Comparison of ENCODE assay signal across 11 cellular contexts in the genomic region with DNA sequence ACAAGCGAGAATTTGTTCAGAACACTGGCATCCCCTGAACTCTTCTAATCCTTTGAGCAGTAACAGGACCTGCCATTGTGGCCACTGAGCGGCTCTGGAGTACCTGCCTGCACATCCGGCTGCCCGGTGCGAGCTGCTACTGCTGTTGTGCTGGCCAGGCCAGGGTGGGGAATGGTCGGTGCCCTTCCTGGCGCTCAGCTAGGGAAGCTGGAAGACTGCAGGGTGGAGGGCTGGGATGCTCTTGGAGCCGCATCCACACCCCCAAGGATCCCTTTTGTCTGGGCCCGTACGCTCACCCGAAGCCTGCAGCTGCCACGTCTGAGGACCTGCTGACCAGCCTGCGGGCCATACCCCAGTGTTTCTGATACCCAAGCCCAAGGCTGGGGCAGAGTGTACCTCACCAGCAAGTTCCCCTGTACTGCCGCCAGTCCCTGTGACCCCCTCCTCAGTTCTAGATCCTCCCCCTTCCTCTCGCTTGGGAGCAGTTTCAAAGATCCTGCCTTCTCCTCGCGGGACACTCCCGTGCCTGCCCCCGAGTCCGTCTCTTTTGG.
"Had no signal": no experiment of that assay in that cellular context is flagged by ENCODE, and none has a peak within 500 bp of the region (broad histone marks: within the 10 kb centered on the region; RNA-seq: fewer than 3 reads in every experiment).

No MANE protein-coding gene starts in this region.

- H3K4me3 ChIP-seq: cardiac muscle cell, thoracic aorta had no signal

- H3K9me3 ChIP-seq: thoracic aorta had no signal

- H3K27ac ChIP-seq: cardiac muscle cell, thoracic aorta had no signal

- DNase-seq: activated CD4-positive, alpha-beta T cell treated with anti-CD3 and anti-CD28 coated beads for 4 hours; activated CD8-positive, alpha-beta memory T cell treated with anti-CD3 and anti-CD28 coated beads, Interleukin-2, amount 50 U/mL, for 4 hours; activated CD8-positive, alpha-beta T cell treated with anti-CD3 and anti-CD28 coated beads, Interleukin-2, amount 10 ng/mL, durations not matched to agents 7 days and 5 days; activated naive CD4-positive, alpha-beta T cell treated with Interleukin-2 at 50 U/mL for 16 hours; naive thymus-derived CD8-positive, alpha-beta T cell; stimulated activated CD4-positive, alpha-beta T cell treated with anti-CD3 and anti-CD28 coated beads, Interleukin-1b, Interleukin-23, amount 100 ng/mL, for 48 hours; stimulated activated naive CD8-positive, alpha-beta T cell treated with anti-CD3 and anti-CD28 coated beads, Interleukin-15, amount 100 ng/mL, for 72 hours; T-helper 17 cell had no signal

- ATAC-seq: activated CD8-positive, alpha-beta T cell treated with anti-CD3 and anti-CD28 coated beads, Interleukin-2, amount 10 ng/mL, durations not matched to agents 7 days and 5 days; esophagus mucosa; naive thymus-derived CD8-positive, alpha-beta T cell; stimulated activated naive CD8-positive, alpha-beta T cell treated with anti-CD3 and anti-CD28 coated beads, Interleukin-15, amount 100 ng/mL, for 72 hours; T-helper 17 cell had no signal

- H3K9me3 Mint-ChIP-seq: naive thymus-derived CD8-positive, alpha-beta T cell; stimulated activated naive CD8-positive, alpha-beta T cell treated with anti-CD3 and anti-CD28 coated beads, Interleukin-15, amount 100 ng/mL, for 72 hours had no signal

- H3K27ac Mint-ChIP-seq: activated CD8-positive, alpha-beta T cell treated with anti-CD3 and anti-CD28 coated beads, Interleukin-2, amount 10 ng/mL, durations not matched to agents 7 days and 5 days; T-helper 17 cell had no signal

- H3K27me3 ChIP-seq: cardiac muscle cell had no signal
